Comparison of ENCODE assay signal across 8 cellular contexts in genomic region chr10:73941300-73941699, GRCh38. TPM values are rescaled to one million over a fixed set of nuclear protein-coding genes. Genes with fewer than 3 reads are reported as not detected.
DNase-seq lines count a peak whose midpoint lies in the region; ATAC-seq and TF ChIP-seq lines count a peak whose summit lies in the region.

No MANE protein-coding gene starts in this region.

- H3K79me1 ChIP-seq in trophoblast cell (ENCODE audit: low read length), result peaks cover 6% of the 10 kb centered on the region

- no peak overlapping the region for H3K23ac ChIP-seq in trophoblast cell (ENCODE audit: low read length)

- H3K27ac ChIP-seq in DND-41 (ENCODE audit: low read length) (no peak overlapping the region), RWPE1 (peak overlapping the region; percentile 73), fibroblast of lung (ENCODE audit: insufficient read depth, low read length) (peak overlapping the region; percentile 90), trophoblast cell (ENCODE audit: low read depth, low read length) (no peak overlapping the region)

- no peak overlapping the region for H2AK5ac ChIP-seq in trophoblast cell (ENCODE audit: low read length)

- H3K18ac ChIP-seq in trophoblast cell (ENCODE audit: low read length), result no peak overlapping the region

- CTCF ChIA-PET in RWPE1 (lab: Yijun Ruan, JAX), result interaction anchor here (0.6 to 4.2 kb wide), 32 partner anchors 7 to 657 kb away, joined by 3 to 94 read pairs (median 5); partner anchors contain the start of gene PLAU

- no peak overlapping the region for H3K4ac ChIP-seq in trophoblast cell (ENCODE audit: low read depth, low read length)

- no peak overlapping the region for H2BK5ac ChIP-seq in trophoblast cell (ENCODE audit: low read depth, low read length, poor library complexity)

- no peak overlapping the region for H3K4me3 ChIP-seq in DND-41 (ENCODE audit: low read depth in 1 of 2, low read length in 2 of 2)
- peak overlapping the region in 1 of 4 experiments; percentile 22 for H3K4me3 ChIP-seq in fibroblast of lung (replicated peaks in 1 of 4; ENCODE audit: control extremely low read depth in 1 of 4, insufficient read depth in 1 of 4, low read depth in 3 of 4, low read length in 4 of 4)
- H3K4me3 ChIP-seq in trophoblast cell (ENCODE audit: low read depth, low read length), result no peak overlapping the region

- H2BK12ac ChIP-seq in trophoblast cell (ENCODE audit: low read length), result no peak overlapping the region

- H3K9me3 ChIP-seq in DND-41 (ENCODE audit: insufficient read depth, low read length, severe bottlenecking) (no peaks in the 10 kb centered on the region), fibroblast of lung (ENCODE audit: control insufficient read depth, insufficient read depth, low read depth, low read length) (no peaks in the 10 kb centered on the region), trophoblast cell (ENCODE audit: insufficient read depth, low read depth, low read length) (peaks cover 6% of the 10 kb centered on the region)

- H3K14ac ChIP-seq in trophoblast cell (ENCODE audit: low read length), result no peak overlapping the region

- no peaks in the 10 kb centered on the region for H4K20me1 ChIP-seq in DND-41 (ENCODE audit: insufficient read depth, low read length)
- H4K20me1 ChIP-seq in fibroblast of lung (ENCODE audit: control insufficient read depth, extremely low read depth, insufficient read depth, low read length), result no peaks in the 10 kb centered on the region

- H3K4me2 ChIP-seq in DND-41 (ENCODE audit: insufficient read depth, low read length), result no peak overlapping the region
- H3K4me2 ChIP-seq in fibroblast of lung (ENCODE audit: extremely low read depth, insufficient read depth, low read length), result peak overlapping the region; percentile 32
- H3K4me2 ChIP-seq in trophoblast cell (ENCODE audit: low read length), result no peak overlapping the region

- TF ChIP-seq CTCF in DND-41 (IDR thresholded peaks at IDR 0.05; ENCODE audit: borderline replicate concordance, extremely low read depth, low read length, poor library complexity, severe bottlenecking) (no peak), RWPE1 (conservative IDR thresholded peaks at IDR 0.05; ENCODE audit: low read depth) (no peak), fibroblast of lung (conservative IDR thresholded peaks at IDR 0.05 in 1 of 2, IDR thresholded peaks at IDR 0.05 in 1 of 2; ENCODE audit: low read depth in 1 of 2, low read length in 2 of 2) (no peak)

- DNase-seq in DND-41 (no peak), RWPE1 (ENCODE audit: low spot score) (no peak), fibroblast of lung (ENCODE audit: low read depth in 2 of 2) (peak in 1 of 2 donors; percentile 51), renal cortical epithelial cell (ENCODE audit: low read depth) (peak; percentile 73), NCI-H2196 treated with DMSO at 0.1 percent for 48 hours (lab: John Stamatoyannopoulos, UW; ENCODE audit: unreplicated experiment) (no peak), trophoblast cell (no peak)
- no peak for DNase-seq in activated CD4-positive, CD25-positive, alpha-beta regulatory T cell treated with anti-CD3 and anti-CD28 coated beads, Interleukin-2, amount 50 U/mL, for 72 hours

- no peak overlapping the region for H4K91ac ChIP-seq in trophoblast cell (ENCODE audit: low read depth, low read length)

- H2BK120ac ChIP-seq in trophoblast cell (ENCODE audit: insufficient read depth, low read length, poor library complexity), result no peak overlapping the region

- H2AFZ ChIP-seq in DND-41 (ENCODE audit: low read depth, low read length) (peak overlapping the region; percentile 90; the same call in 1 of the 2 replicates), fibroblast of lung (ENCODE audit: low read length) (no peak overlapping the region), trophoblast cell (ENCODE audit: insufficient read depth, low read length, poor library complexity) (no peak overlapping the region)

- POLR2A ChIA-PET in RWPE1 (lab: Yijun Ruan, JAX; ENCODE audit: low non-redundant PET), result interaction anchor here (1.0 kb wide), 1 partner anchor 55 kb away, joined by 3 read pairs; no protein-coding TSS in a partner anchor

- H3K36me3 ChIP-seq in DND-41 (ENCODE audit: insufficient read depth, low read length) (no peaks in the 10 kb centered on the region), fibroblast of lung (ENCODE audit: control insufficient read depth, insufficient read depth, low read length) (no peaks in the 10 kb centered on the region), trophoblast cell (ENCODE audit: control insufficient read depth in 1 of 2, insufficient read depth in 2 of 2, low read length in 2 of 2) (no peaks in the 10 kb centered on the region)

- H4K12ac ChIP-seq in trophoblast cell (ENCODE audit: low read depth, low read length), result no peak overlapping the region

- H3K27me3 ChIP-seq in DND-41 (ENCODE audit: insufficient read depth, low read length, poor library complexity) (no peaks in the 10 kb centered on the region), fibroblast of lung (ENCODE audit: control insufficient read depth, insufficient read depth, low read length) (no peaks in the 10 kb centered on the region), trophoblast cell (ENCODE audit: insufficient read depth, low read length) (no peaks in the 10 kb centered on the region)

- ATAC-seq in DND-41 (ENCODE audit: insufficient read depth, low read depth) (no peak), HG02884 (IDR thresholded peaks at IDR 0.05; ENCODE audit: unreplicated experiment) (no peak)

- WGBS in trophoblast cell (ENCODE audit: extremely low coverage, insufficient coverage, insufficient read length), result no CpG with 5 or more reads among the region's 2 CpGs

- H3K79me2 ChIP-seq in DND-41 (ENCODE audit: insufficient read depth, low read length) (no peaks in the 10 kb centered on the region), fibroblast of lung (ENCODE audit: control insufficient read depth, insufficient read depth, low read length) (no peaks in the 10 kb centered on the region), trophoblast cell (ENCODE audit: control insufficient read depth, insufficient read depth, low read length, poor library complexity) (no peaks in the 10 kb centered on the region)

- no peak overlapping the region for H3K9ac ChIP-seq in DND-41 (ENCODE audit: low read depth, low read length)
- H3K9ac ChIP-seq in fibroblast of lung (ENCODE audit: insufficient read depth, low read length), result no peak overlapping the region
- H3K9ac ChIP-seq in trophoblast cell (ENCODE audit: low read length), result no peak overlapping the region

- peaks cover 8% of the 10 kb centered on the region for H3K4me1 ChIP-seq in DND-41 (ENCODE audit: insufficient read depth, low read length)
- H3K4me1 ChIP-seq in fibroblast of lung (ENCODE audit: control insufficient read depth, extremely low read depth, insufficient read depth, low read length), result peaks cover 8% of the 10 kb centered on the region
- peaks cover 0 to 3% of the 10 kb centered on the region in 2 experiments for H3K4me1 ChIP-seq in trophoblast cell (ENCODE audit: control insufficient read depth in 1 of 2, insufficient read depth in 2 of 2, low read length in 2 of 2)

- H4K8ac ChIP-seq in trophoblast cell (ENCODE audit: low read depth, low read length), result no peak overlapping the region

RNA-seq across cellular contexts. Expression of gene PLAU, which starts 30.4 kb away (rescaled TPM):
- total RNA-seq in fibroblast of lung (60.1 and 93.6 TPM in 2 replicates), renal cortical epithelial cell (238 and 1,509 TPM in 2 replicates)
- 98.9 and 332 TPM in 2 replicates for polyA plus RNA-seq in fibroblast of lung
- 90.2 and 305 TPM in 2 replicates for polyA plus RNA-seq in fibroblast of lung (2012)
- 90.1 and 281 TPM in 2 replicates for polyA minus RNA-seq in fibroblast of lung (ENCODE audit: low replicate concordance)
- polyA plus RNA-seq in trophoblast cell (2013), result 5.6 and 6.2 TPM in 2 replicates

RNA-seq across cellular contexts. Expression of gene VCL, which starts 56.6 kb away (rescaled TPM):
- total RNA-seq in fibroblast of lung, result 129 and 161 TPM in 2 replicates
- 255 and 316 TPM in 2 replicates for polyA plus RNA-seq in fibroblast of lung
- 209 and 287 TPM in 2 replicates for polyA plus RNA-seq in fibroblast of lung (2012)
- polyA minus RNA-seq in fibroblast of lung (ENCODE audit: low replicate concordance), result 231 and 233 TPM in 2 replicates
- 258 and 313 TPM in 2 replicates for total RNA-seq in renal cortical epithelial cell
- polyA plus RNA-seq in trophoblast cell (2013), result 100 and 103 TPM in 2 replicates

Comparison
In these comparisons a context has a peak if more than half of its experiments do, and no peak if none do; other contexts are left out.
1. H3K27ac ChIP-seq: peak in RWPE1 (single experiment) and fibroblast of lung (single experiment); none in DND-41 (single experiment) and trophoblast cell (single experiment).